17 cellular contexts compared by ENCODE assay signal in genomic region chr6:32689531-32690505, GRCh38. TPM values are rescaled to one million over a fixed set of nuclear protein-coding genes. Genes with fewer than 3 reads are reported as not detected.
A peak's percentile ranks its signal among the peaks of the same experiment; 100 is the strongest.
DNase-seq lines count a peak whose midpoint lies in the region; ATAC-seq, FAIRE-seq and TF ChIP-seq lines count a peak whose summit lies in the region.
"Had no signal": no experiment of that assay in that cellular context is flagged by ENCODE, and none has a peak within 500 bp of the region (broad histone marks: within the 10 kb centered on the region; RNA-seq: fewer than 3 reads in every experiment).

No MANE protein-coding gene starts in this region.

- WGBS in A549 (ENCODE audit: missing lambda C conversion rate), result 4% methylated on average over 4 of the region's 5 CpGs
- WGBS in testis, 2 donors, result 62 to 82% methylated on average over 5 of the region's 5 CpGs

- FAIRE-seq in A549 (lab: Jason Lieb, UNC), result no peak
- FAIRE-seq: TTC549 had no signal

- H3K4me3 Mint-ChIP-seq in activated CD4-positive, alpha-beta memory T cell treated with anti-CD3 and anti-CD28 coated beads for 36 hours, result no peak overlapping the region

- H3K4me1 Mint-ChIP-seq in activated CD4-positive, alpha-beta memory T cell treated with anti-CD3 and anti-CD28 coated beads for 36 hours (ENCODE audit: low read depth), result peaks cover 18% of the 10 kb centered on the region

- DNase-seq in A549 (ENCODE audit: low read depth in 1 of 2, low spot score in 1 of 2), result no peak
- DNase-seq in RWPE1 (ENCODE audit: low spot score), result peak; percentile 8
- DNase-seq in fibroblast of pulmonary artery (ENCODE audit: low read depth), result peak; percentile 3
- no peak for DNase-seq in UCSD-AML1 (lab: John Stamatoyannopoulos, UW; ENCODE audit: unreplicated experiment)
- no peak for DNase-seq in activated CD4-positive, alpha-beta memory T cell treated with anti-CD3 and anti-CD28 coated beads for 36 hours
- no peak for DNase-seq in COLO668 (lab: John Stamatoyannopoulos, UW; ENCODE audit: unreplicated experiment)
- DNase-seq in testis, result no peak
- DNase-seq: activated T-cell treated with anti-CD3 and anti-CD28 coated beads for 4 hours, amniotic stem cell, cortex of kidney, NCI-H1436 treated with DMSO at 0.1 percent for 48 hours, NCI-H510A, posterior cingulate gyrus, RPMI8226 had no signal

- H3K4me3 ChIP-seq in A549 (no peak overlapping the region), fibroblast of pulmonary artery (replicated peaks; ENCODE audit: low read depth, low read length) (no peak overlapping the region), testis (no peak overlapping the region)

- no peak for TF ChIP-seq CTCF in A549 (IDR thresholded peaks at IDR 0.05)
- TF ChIP-seq CTCF in RWPE1 (conservative IDR thresholded peaks at IDR 0.05; ENCODE audit: low read depth), result no peak
- TF ChIP-seq CTCF in fibroblast of pulmonary artery (IDR thresholded peaks at IDR 0.05; ENCODE audit: low read length, missing control alignments), result no peak
- TF ChIP-seq CTCF in testis (IDR thresholded peaks at IDR 0.05), result no peak

- no peaks in the 10 kb centered on the region for H3K36me3 ChIP-seq in testis (ENCODE audit: low read depth, missing control alignments)

- POLR2A ChIA-PET in A549 (lab: Yijun Ruan, JAX), result no interaction called here
- POLR2A ChIA-PET in RWPE1 (lab: Yijun Ruan, JAX; ENCODE audit: low non-redundant PET), result no interaction called here
- POLR2A ChIA-PET in activated CD4-positive, alpha-beta memory T cell treated with anti-CD3 and anti-CD28 coated beads for 36 hours (lab: Charles Lee), result no interaction called here

- CTCF ChIA-PET in A549 (lab: Yijun Ruan, JAX), result no interaction called here
- CTCF ChIA-PET in RWPE1 (lab: Yijun Ruan, JAX), result interaction anchor here (0.6 kb wide), 1 partner anchor 612 kb away, joined by 8 read pairs; no protein-coding TSS in a partner anchor
- CTCF ChIA-PET in activated CD4-positive, alpha-beta memory T cell treated with anti-CD3 and anti-CD28 coated beads for 36 hours (lab: Charles Lee), result interaction anchor here (0.7 to 1.7 kb wide), 3 partner anchors 11 to 276 kb away, joined by 3 to 9 read pairs (median 6); no protein-coding TSS in a partner anchor

- ATAC-seq in A549 (no peak), GM18505 (IDR thresholded peaks at IDR 0.05; ENCODE audit: unreplicated experiment) (no peak)

- no peaks in the 10 kb centered on the region for H3K36me3 Mint-ChIP-seq in activated CD4-positive, alpha-beta memory T cell treated with anti-CD3 and anti-CD28 coated beads for 36 hours

- intact Hi-C loops in activated CD4-positive, alpha-beta memory T cell treated with anti-CD3 and anti-CD28 coated beads for 36 hours (cut with micrococcal nuclease), result loop anchor here (10.0 kb wide), 1 partner anchor 445 kb away; no protein-coding TSS in a partner anchor
- intact Hi-C loops in testis (cut with DNase I; ENCODE audit: low total_unique reads), result no loop called here

- no peaks in the 10 kb centered on the region for H3K9me3 Mint-ChIP-seq in activated CD4-positive, alpha-beta memory T cell treated with anti-CD3 and anti-CD28 coated beads for 36 hours

- no peak overlapping the region for H3K27ac Mint-ChIP-seq in activated CD4-positive, alpha-beta memory T cell treated with anti-CD3 and anti-CD28 coated beads for 36 hours

- H3K4me2 ChIP-seq in A549, result no peak overlapping the region

- H3K27ac ChIP-seq in A549, result no peak overlapping the region
- H3K27ac ChIP-seq in RWPE1, result no peak overlapping the region
- no peak overlapping the region for H3K27ac ChIP-seq in testis

- peaks cover 6% of the 10 kb centered on the region for H3K27me3 Mint-ChIP-seq in activated CD4-positive, alpha-beta memory T cell treated with anti-CD3 and anti-CD28 coated beads for 36 hours

- H3K9me3 ChIP-seq in A549 (no peaks in the 10 kb centered on the region), testis (no peaks in the 10 kb centered on the region)

- TF ChIP-seq EP300 in A549 (IDR thresholded peaks at IDR 0.05), result no peak

- TF ChIP-seq POLR2A in A549 (IDR thresholded peaks at IDR 0.05; ENCODE audit: low read length) (no peak), GM18505 (IDR thresholded peaks at IDR 0.05; ENCODE audit: borderline replicate concordance, extremely low read depth, insufficient read depth, insufficient read length) (peak; percentile 30), testis (IDR thresholded peaks at IDR 0.05) (no peak)

- H3K27me3 ChIP-seq in testis, result no peaks in the 10 kb centered on the region

- no peak for TF ChIP-seq RAD21 in A549 (conservative IDR thresholded peaks at IDR 0.05 in 1 of 2, IDR thresholded peaks at IDR 0.05 in 1 of 2)

- no peaks in the 10 kb centered on the region for H3K4me1 ChIP-seq in A549
- no peaks in the 10 kb centered on the region for H3K4me1 ChIP-seq in testis

TF ChIP-seq in A549, 52 proteins besides CTCF, POLR2A, EP300 and RAD21:
- TF ChIP-seq SREBF2 (IDR thresholded peaks at IDR 0.05) (no peak), FOSL2 (IDR thresholded peaks at IDR 0.05) (no peak), FOSL2 (CRISPR knock-in tag; IDR thresholded peaks at IDR 0.05) (no peak), RFX5 (IDR thresholded peaks at IDR 0.05) (peak; percentile 90), MYC (IDR thresholded peaks at IDR 0.05; ENCODE audit: borderline replicate concordance, low read length) (no peak)
TF ChIP-seq in A549: peak in this region for 1.

RNA-seq across cellular contexts. Expression of gene HLA-DQB1, which starts 23.4 kb away (rescaled TPM):
- polyA plus RNA-seq in A549 (2011; rRNA removed) (not detected in 2 replicates), A549 (2017; fragmentation: RNase III; extraction: RNeasy Plus Mini Kit Qiagen cat#74134 plus additional on column Dnase treatment) (not detected in 3 replicates), testis (ENCODE audit: insufficient read depth, low read depth, low replicate concordance) (7.7 TPM)
- not detected in 2 replicates for polyA plus RNA-seq in A549 (2012; cell fraction: cytosol; rRNA removed)
- not detected in 2 replicates for polyA plus RNA-seq in A549 (2012; cell fraction: nucleus; rRNA removed)
- polyA minus RNA-seq in A549 (2011; rRNA and poly(A)+ RNA removed), result not detected in 2 replicates
- total RNA-seq in activated CD4-positive, alpha-beta memory T cell treated with anti-CD3 and anti-CD28 coated beads for 36 hours, result 10 to 100 TPM in 1 of 2 experiments, 1 to 10 TPM in 1; 9.7 to 10.1 TPM
- 1 to 10 TPM in 1 of 2 donors, under 1 TPM in 1; 0.08 to 1.7 TPM for total RNA-seq in testis

RNA-seq across cellular contexts. Expression of gene HLA-DQA2, which starts 51.4 kb away (rescaled TPM):
- polyA plus RNA-seq in A549 (2011; rRNA removed) (not detected in 2 replicates), A549 (2017; fragmentation: RNase III; extraction: RNeasy Plus Mini Kit Qiagen cat#74134 plus additional on column Dnase treatment) (not detected in 3 replicates), testis (ENCODE audit: insufficient read depth, low read depth, low replicate concordance) (27.3 TPM)
- not detected in 2 replicates for polyA plus RNA-seq in A549 (2012; cell fraction: cytosol; rRNA removed)
- polyA plus RNA-seq in A549 (2012; cell fraction: nucleus; rRNA removed), result not detected in 2 replicates
- polyA minus RNA-seq in A549 (2011; rRNA and poly(A)+ RNA removed), result not detected in 2 replicates
- not detected for total RNA-seq in activated CD4-positive, alpha-beta memory T cell treated with anti-CD3 and anti-CD28 coated beads for 36 hours
- not detected for total RNA-seq in testis
- polyA plus RNA-seq: urinary bladder had no signal

RNA-seq across cellular contexts. Expression of gene HLA-DQA1, which starts 52.6 kb away (rescaled TPM):
- not detected in 2 replicates for polyA plus RNA-seq in A549 (2011; rRNA removed)
- not detected in 2 replicates for polyA plus RNA-seq in A549 (2012; cell fraction: cytosol; rRNA removed)
- polyA plus RNA-seq in A549 (2012; cell fraction: nucleus; rRNA removed), result not detected in 2 replicates
- polyA plus RNA-seq in A549 (2017; fragmentation: RNase III; extraction: RNeasy Plus Mini Kit Qiagen cat#74134 plus additional on column Dnase treatment), result not detected in 3 replicates
- polyA minus RNA-seq in A549 (2011; rRNA and poly(A)+ RNA removed), result not detected in 2 replicates
- total RNA-seq in activated CD4-positive, alpha-beta memory T cell treated with anti-CD3 and anti-CD28 coated beads for 36 hours, result 1 to 10 TPM in 1 of 2 experiments, under 1 TPM in 1; 0.97 to 1.4 TPM
- 1 to 10 TPM in 1 of 2 donors, under 1 TPM in 1; 0.94 to 1.6 TPM for total RNA-seq in testis
- polyA plus RNA-seq in testis (ENCODE audit: insufficient read depth, low read depth, low replicate concordance), result 33.9 TPM

Comparison
In these comparisons a context has a peak if more than half of its experiments do, and no peak if none do; other contexts are left out.
1. DNase-seq: peak in RWPE1 (single experiment) and fibroblast of pulmonary artery (single experiment); none in A549 (0 of 2), UCSD-AML1 (single experiment), activated CD4-positive, alpha-beta memory T cell treated with anti-CD3 and anti-CD28 coated beads for 36 hours (single experiment), COLO668 (single experiment) and testis (single experiment).